12 cellular contexts compared by ENCODE assay signal in genomic region chr15:38307251-38307650, GRCh38.
"Had no signal": no experiment of that assay in that cellular context is flagged by ENCODE, and none has a peak within 500 bp of the region (broad histone marks: within the 10 kb centered on the region; RNA-seq: fewer than 3 reads in every experiment).

No MANE protein-coding gene starts in this region.

- H3K9me3 ChIP-seq: pancreas, tibial artery had no signal

- FAIRE-seq: pancreas, TTC549 had no signal

- H3K27me3 ChIP-seq: adrenal gland, pancreas, tibial artery had no signal

- ATAC-seq: activated CD4-positive, CD25-positive, alpha-beta regulatory T cell treated with anti-CD3 and anti-CD28 coated beads, Interleukin-2, amount 50 U/mL, for 24 hours; esophagus mucosa; pancreas; stimulated activated effector memory CD8-positive, alpha-beta T cell treated with anti-CD3 and anti-CD28 coated beads, Interleukin-12 subunit alpha, Interleukin-12 subunit beta, amount 100 ng/mL, for 72 hours had no signal

- DNase-seq: activated naive CD4-positive, alpha-beta T cell treated with anti-CD3 and anti-CD28 coated beads, Interleukin-2, amount 50 U/mL, for 16 hours; adrenal gland; central memory CD4-positive, alpha-beta T cell; cortex of kidney; endodermal cell; pancreas; T-helper 2 cell; tibial artery had no signal

- H3K4me1 ChIP-seq: tibial artery had no signal

- H3K27ac ChIP-seq: adrenal gland, pancreas, tibial artery had no signal

- H3K4me3 ChIP-seq: adrenal gland, pancreas, tibial artery had no signal

- H3K36me3 ChIP-seq: adrenal gland, pancreas had no signal
